24 cellular contexts compared by ENCODE assay signal in genomic region chr15:66193066-66193465, GRCh38.
DNase-seq lines count a peak whose midpoint lies in the region; ATAC-seq, FAIRE-seq and TF ChIP-seq lines count a peak whose summit lies in the region.
"Had no signal": no experiment of that assay in that cellular context is flagged by ENCODE, and none has a peak within 500 bp of the region (broad histone marks: within the 10 kb centered on the region; RNA-seq: fewer than 3 reads in every experiment).

No MANE protein-coding gene starts in this region.

- ATAC-seq in A549 (no peak), RWPE2 (ENCODE audit: low read depth) (no peak; the same call in 2 of the 3 replicates)
- ATAC-seq in activated CD8-positive, alpha-beta T cell treated with anti-CD3 and anti-CD28 coated beads, Interleukin-2, amount 10 ng/mL, durations not matched to agents 7 days and 5 days, result no peak
- ATAC-seq: SK-N-SH treated with all-trans-retinoic acid at 6 μM for 48 hours had no signal

- H3K4me3 Mint-ChIP-seq in neural progenitor cell, result no peak overlapping the region
- no peak overlapping the region for H3K4me3 Mint-ChIP-seq in activated CD8-positive, alpha-beta T cell treated with anti-CD3 and anti-CD28 coated beads, Interleukin-2, amount 10 ng/mL, durations not matched to agents 7 days and 5 days
- H3K4me3 Mint-ChIP-seq: CD4-positive, alpha-beta T cell had no signal

- H3K4me2 ChIP-seq in A549 (no peak overlapping the region), neural progenitor cell (no peak overlapping the region)

- H3K27ac Mint-ChIP-seq in neural progenitor cell, result no peak overlapping the region
- H3K27ac Mint-ChIP-seq in activated CD8-positive, alpha-beta T cell treated with anti-CD3 and anti-CD28 coated beads, Interleukin-2, amount 10 ng/mL, durations not matched to agents 7 days and 5 days, result no peak overlapping the region
- H3K27ac Mint-ChIP-seq: CD4-positive, alpha-beta T cell had no signal

- H3K4me1 ChIP-seq in A549 (no peaks in the 10 kb centered on the region), HEK293 (ENCODE audit: control insufficient read depth, insufficient read depth, low read length) (0 out of 2 replicates have a peak, but pooled peaks cover 2% of the 10 kb centered on the region), RWPE2 (ENCODE audit: insufficient read depth, poor library complexity, severe bottlenecking) (peaks cover 6% of the 10 kb centered on the region), neural progenitor cell (peaks cover 26% of the 10 kb centered on the region)
- H3K4me1 ChIP-seq: BE2C had no signal

- H4K20me1 ChIP-seq in neural progenitor cell (ENCODE audit: low read depth), result no peaks in the 10 kb centered on the region

- DNase-seq in A549 (ENCODE audit: low read depth in 1 of 2, low spot score in 1 of 2) (no peak), RWPE2 (ENCODE audit: low spot score) (peak; percentile 15), fibroblast of mammary gland (ENCODE audit: low read depth) (peak; percentile 8), neural progenitor cell (ENCODE audit: low spot score) (no peak), T-helper 1 cell (no peak), pons (ENCODE audit: low spot score) (no peak)
- no peak for DNase-seq in activated CD8-positive, alpha-beta T cell treated with anti-CD3 and anti-CD28 coated beads, Interleukin-2, amount 10 ng/mL, durations not matched to agents 7 days and 5 days
- DNase-seq: BE2C; Caco-2; CD4-positive, alpha-beta T cell; DMS153; EL; MV-4-11; NCI-H1417; NCI-H187; NCI-H2107; NCI-H524; NCI-H82; OCI-M1; SHP77 treated with DMSO at 0.1 percent for 48 hours had no signal

- no peak overlapping the region for H3K4me3 ChIP-seq in A549
- H3K4me3 ChIP-seq in HEK293 (ENCODE audit: low read depth, low read length), result no peak overlapping the region
- no peak overlapping the region for H3K4me3 ChIP-seq in RWPE2 (ENCODE audit: severe bottlenecking)
- no peak overlapping the region for H3K4me3 ChIP-seq in fibroblast of mammary gland (ENCODE audit: control insufficient read depth, low read depth, low read length)
- no peak overlapping the region for H3K4me3 ChIP-seq in neural progenitor cell

- TF ChIP-seq CTCF in A549 (IDR thresholded peaks at IDR 0.05), result no peak
- no peak for TF ChIP-seq CTCF in HEK293 (tag by site-specific recombination; IDR thresholded peaks at IDR 0.05)
- no peak for TF ChIP-seq CTCF in RWPE2 (IDR thresholded peaks at IDR 0.05; ENCODE audit: poor library complexity, severe bottlenecking)
- no peak for TF ChIP-seq CTCF in fibroblast of mammary gland (conservative IDR thresholded peaks at IDR 0.05; ENCODE audit: control insufficient read depth, insufficient read depth, low read depth, low read length)
- no peak for TF ChIP-seq CTCF in neural progenitor cell (IDR thresholded peaks at IDR 0.05)

- H3K4me1 Mint-ChIP-seq in neural progenitor cell, result peaks cover 30% of the 10 kb centered on the region
- H3K4me1 Mint-ChIP-seq in activated CD8-positive, alpha-beta T cell treated with anti-CD3 and anti-CD28 coated beads, Interleukin-2, amount 10 ng/mL, durations not matched to agents 7 days and 5 days (ENCODE audit: low read depth), result no peaks in the 10 kb centered on the region

- H3K36me3 Mint-ChIP-seq in neural progenitor cell, result no peaks in the 10 kb centered on the region
- no peaks in the 10 kb centered on the region for H3K36me3 Mint-ChIP-seq in activated CD8-positive, alpha-beta T cell treated with anti-CD3 and anti-CD28 coated beads, Interleukin-2, amount 10 ng/mL, durations not matched to agents 7 days and 5 days (ENCODE audit: low read depth)

- H3F3A ChIP-seq in neural progenitor cell (ENCODE audit: low read depth), result peaks cover 28% of the 10 kb centered on the region

- WGBS in A549 (ENCODE audit: missing lambda C conversion rate), result 35% methylated on average over 3 of the region's 3 CpGs

- H3K27ac ChIP-seq in A549, result no peak overlapping the region
- no peak overlapping the region for H3K27ac ChIP-seq in HEK293 (ENCODE audit: extremely low read depth, low read depth, low read length)
- H3K27ac ChIP-seq in RWPE2 (ENCODE audit: poor library complexity, severe bottlenecking), result no peak overlapping the region
- H3K27ac ChIP-seq in neural progenitor cell, result no peak overlapping the region

- no peak overlapping the region for H3K9ac ChIP-seq in neural progenitor cell

- peak; percentile 23 for FAIRE-seq in A549 (lab: Jason Lieb, UNC)
- FAIRE-seq: GM12891, H54 had no signal

- TF ChIP-seq RAD21 in A549 (conservative IDR thresholded peaks at IDR 0.05 in 1 of 2, IDR thresholded peaks at IDR 0.05 in 1 of 2), result no peak

- H3K36me3 ChIP-seq in HEK293 (ENCODE audit: control insufficient read depth in 2 of 2, insufficient read depth in 1 of 2, low read length in 2 of 2) (no peaks in the 10 kb centered on the region), RWPE2 (ENCODE audit: low read depth) (no peaks in the 10 kb centered on the region), neural progenitor cell (no peaks in the 10 kb centered on the region)
- H3K36me3 ChIP-seq: BE2C had no signal

- no peaks in the 10 kb centered on the region for H3K9me3 Mint-ChIP-seq in neural progenitor cell
- H3K9me3 Mint-ChIP-seq in activated CD8-positive, alpha-beta T cell treated with anti-CD3 and anti-CD28 coated beads, Interleukin-2, amount 10 ng/mL, durations not matched to agents 7 days and 5 days (ENCODE audit: insufficient read depth), result no peaks in the 10 kb centered on the region
- H3K9me3 Mint-ChIP-seq: CD4-positive, alpha-beta T cell had no signal

- no peaks in the 10 kb centered on the region for H3K79me2 ChIP-seq in neural progenitor cell (ENCODE audit: low read depth)

- no peak for TF ChIP-seq EP300 in A549 (IDR thresholded peaks at IDR 0.05)

- CTCF ChIA-PET in A549 (lab: Yijun Ruan, JAX), result interaction anchor here (1.0 to 2.8 kb wide), 5 partner anchors 10 to 555 kb away, joined by 3 to 10 read pairs (median 3); no protein-coding TSS in a partner anchor
- CTCF ChIA-PET in HEK293 (lab: Yijun Ruan, JAX), result interaction anchor here (0.8 to 2.4 kb wide), 3 partner anchors 10 to 211 kb away, joined by 3 to 6 read pairs (median 3); no protein-coding TSS in a partner anchor
- CTCF ChIA-PET in activated CD8-positive, alpha-beta T cell treated with anti-CD3 and anti-CD28 coated beads, Interleukin-2, amount 10 ng/mL, durations not matched to agents 7 days and 5 days (lab: Charles Lee), result interaction anchor here (1.1 to 1.3 kb wide), 2 partner anchors 12 to 24 kb away, joined by 3 to 4 read pairs; no protein-coding TSS in a partner anchor

- H2AFZ ChIP-seq in neural progenitor cell (replicated peaks), result no peak overlapping the region

- no peaks in the 10 kb centered on the region for H3K27me3 ChIP-seq in RWPE2 (ENCODE audit: insufficient read depth, poor library complexity, severe bottlenecking)
- no peaks in the 10 kb centered on the region for H3K27me3 ChIP-seq in neural progenitor cell
- H3K27me3 ChIP-seq: BE2C had no signal

- no peak for TF ChIP-seq POLR2A in A549 (IDR thresholded peaks at IDR 0.05; ENCODE audit: low read length)

- H3K9me3 ChIP-seq in A549 (no peaks in the 10 kb centered on the region), HEK293 (ENCODE audit: control insufficient read depth, insufficient read depth, low read depth, low read length) (no peaks in the 10 kb centered on the region), RWPE2 (ENCODE audit: severe bottlenecking) (no peaks in the 10 kb centered on the region), neural progenitor cell (ENCODE audit: low read depth) (no peaks in the 10 kb centered on the region)
- H3K9me3 ChIP-seq: BE2C, Caco-2 had no signal

- POLR2A ChIA-PET in A549 (lab: Yijun Ruan, JAX) (no interaction called here), HEK293 (lab: Yijun Ruan, JAX) (no interaction called here)
- POLR2A ChIA-PET in activated CD8-positive, alpha-beta T cell treated with anti-CD3 and anti-CD28 coated beads, Interleukin-2, amount 10 ng/mL, durations not matched to agents 7 days and 5 days (lab: Charles Lee), result no interaction called here

- peaks cover 3% of the 10 kb centered on the region for H3K27me3 Mint-ChIP-seq in neural progenitor cell (ENCODE audit: insufficient read depth, low read depth)
- H3K27me3 Mint-ChIP-seq in activated CD8-positive, alpha-beta T cell treated with anti-CD3 and anti-CD28 coated beads, Interleukin-2, amount 10 ng/mL, durations not matched to agents 7 days and 5 days (ENCODE audit: low read depth), result peaks cover 7% of the 10 kb centered on the region

TF ChIP-seq in A549, 52 proteins besides CTCF, POLR2A, EP300 and RAD21:
- no peak for TF ChIP-seq CHD4 (IDR thresholded peaks at IDR 0.05; ENCODE audit: borderline replicate concordance)
- no peak for TF ChIP-seq MAFK (IDR thresholded peaks at IDR 0.05; ENCODE audit: partially characterized antibody)

TF ChIP-seq in HEK293, 187 proteins besides CTCF, POLR2A, EP300 and RAD21 (continues in another document):
- TF ChIP-seq ZNF518A (tag by site-specific recombination; conservative IDR thresholded peaks at IDR 0.05; ENCODE audit: low read depth), result no peak

Comparison
In these comparisons a context has a peak if more than half of its experiments do, and no peak if none do; other contexts are left out.
1. DNase-seq: peak in RWPE2 (single experiment) and fibroblast of mammary gland (single experiment); none in A549 (0 of 2), neural progenitor cell (single experiment), T-helper 1 cell (0 of 5), pons (single experiment) and activated CD8-positive, alpha-beta T cell treated with anti-CD3 and anti-CD28 coated beads, Interleukin-2, amount 10 ng/mL, durations not matched to agents 7 days and 5 days (single experiment).